8 cellular contexts compared by ENCODE assay signal in genomic region chr19:13588953-13589833, GRCh38.
DNase-seq lines count a peak whose midpoint lies in the region; ATAC-seq and TF ChIP-seq lines count a peak whose summit lies in the region.

No MANE protein-coding gene starts in this region.

- intact Hi-C loops in activated CD8-positive, alpha-beta T cell treated with anti-CD3 and anti-CD28 coated beads for 36 hours (cut with micrococcal nuclease): loop anchor here (2.0 kb wide), 1 partner anchor 312 kb away; no protein-coding TSS in a partner anchor

- peaks cover 4% of the 10 kb centered on the region for H3K27me3 Mint-ChIP-seq in activated CD8-positive, alpha-beta T cell treated with anti-CD3 and anti-CD28 coated beads for 36 hours
- H3K27me3 Mint-ChIP-seq in memory B cell: peaks cover 20% of the 10 kb centered on the region

- peak; percentile 98 for ATAC-seq in activated CD8-positive, alpha-beta T cell treated with anti-CD3 and anti-CD28 coated beads for 36 hours
- ATAC-seq in memory B cell (ENCODE audit: low read depth): peak; percentile 99

- in situ Hi-C loops in GM13977 (cut with MboI; ENCODE audit: low pct_unique_long_range_greater_than_20kb, low sequenced_read_pairs, unreplicated experiment): loop anchor here (25.0 kb wide), 1 partner anchor 473 kb away; the partner anchor contains the start of genes MISP3 and PALM3

- no peak for DNase-seq in AG04449 (ENCODE audit: low read depth, low spot score)
- peak; percentile 83 for DNase-seq in GM13977 (ENCODE audit: low spot score)
- DNase-seq in NCI-H524 treated with DMSO at 0.1 percent for 48 hours (lab: John Stamatoyannopoulos, UW): peak; percentile 20
- peak; percentile 86 for DNase-seq in activated CD8-positive, alpha-beta T cell treated with anti-CD3 and anti-CD28 coated beads for 36 hours
- peak; percentile 73 for DNase-seq in effector CD8-positive, alpha-beta T cell (lab: John Stamatoyannopoulos, UW)
- peak; percentile 85 to 93 for DNase-seq in memory B cell (ENCODE audit: low spot score in 2 of 2)
- DNase-seq in stimulated activated CD8-positive, alpha-beta memory T cell treated with anti-CD3 and anti-CD28 coated beads, Interleukin-15, amount 100 ng/mL, for 4 hours (ENCODE audit: low read depth in 2 of 2): peak; percentile 47 to 64
- no peak for DNase-seq in cortex of kidney (lab: John Stamatoyannopoulos, UW)

- no peak overlapping the region for H3K27ac Mint-ChIP-seq in activated CD8-positive, alpha-beta T cell treated with anti-CD3 and anti-CD28 coated beads for 36 hours
- H3K27ac Mint-ChIP-seq in memory B cell: no peak overlapping the region

- H3K4me3 ChIP-seq in AG04449 (ENCODE audit: low read depth, low read length): no peak overlapping the region; the same call in 1 of the 2 replicates

- H3K4me1 Mint-ChIP-seq in activated CD8-positive, alpha-beta T cell treated with anti-CD3 and anti-CD28 coated beads for 36 hours (ENCODE audit: low read depth): no peaks in the 10 kb centered on the region
- H3K4me1 Mint-ChIP-seq in memory B cell: no peaks in the 10 kb centered on the region

- H3K4me3 Mint-ChIP-seq in activated CD8-positive, alpha-beta T cell treated with anti-CD3 and anti-CD28 coated beads for 36 hours: no peak overlapping the region
- no peak overlapping the region for H3K4me3 Mint-ChIP-seq in memory B cell

- H3K9me3 Mint-ChIP-seq in activated CD8-positive, alpha-beta T cell treated with anti-CD3 and anti-CD28 coated beads for 36 hours: no peaks in the 10 kb centered on the region
- no peaks in the 10 kb centered on the region for H3K9me3 Mint-ChIP-seq in memory B cell

- H3K36me3 Mint-ChIP-seq in activated CD8-positive, alpha-beta T cell treated with anti-CD3 and anti-CD28 coated beads for 36 hours (ENCODE audit: low read depth): no peaks in the 10 kb centered on the region
- no peaks in the 10 kb centered on the region for H3K36me3 Mint-ChIP-seq in memory B cell

- POLR2A ChIA-PET in AG04449 (lab: Yijun Ruan, JAX): no interaction called here
- POLR2A ChIA-PET in activated CD8-positive, alpha-beta T cell treated with anti-CD3 and anti-CD28 coated beads for 36 hours (lab: Charles Lee): interaction anchor here (1.0 kb wide), 2 partner anchors 11 to 312 kb away, joined by 4 read pairs; no protein-coding TSS in a partner anchor

- CTCF ChIA-PET in AG04449 (lab: Yijun Ruan, JAX): interaction anchor here (0.6 to 10.6 kb wide), 63 partner anchors 10 to 624 kb away, joined by 3 to 265 read pairs (median 4); partner anchors contain the start of gene CACNA1A
- CTCF ChIA-PET in activated CD8-positive, alpha-beta T cell treated with anti-CD3 and anti-CD28 coated beads for 36 hours (lab: Charles Lee): interaction anchor here (0.6 to 7.4 kb wide), 30 partner anchors 9 to 527 kb away, joined by 3 to 50 read pairs (median 4); no protein-coding TSS in a partner anchor

- TF ChIP-seq CTCF in AG04449 (IDR thresholded peaks at IDR 0.05; ENCODE audit: insufficient read depth, low read length, missing control alignments) (peak; percentile 99), GM13977 (IDR thresholded peaks at IDR 0.05; ENCODE audit: extremely low read depth, insufficient read depth, missing control alignments) (peak; percentile 96)
- peak; percentile 93 for TF ChIP-seq CTCF in activated CD8-positive, alpha-beta T cell treated with anti-CD3 and anti-CD28 coated beads for 36 hours (IDR thresholded peaks at IDR 0.05)

Comparison
In these comparisons a context has a peak if more than half of its experiments do, and no peak if none do; other contexts are left out.
1. DNase-seq: peak in GM13977 (single experiment), NCI-H524 treated with DMSO at 0.1 percent for 48 hours (single experiment), activated CD8-positive, alpha-beta T cell treated with anti-CD3 and anti-CD28 coated beads for 36 hours (single experiment), effector CD8-positive, alpha-beta T cell (single experiment), memory B cell (2 of 2) and stimulated activated CD8-positive, alpha-beta memory T cell treated with anti-CD3 and anti-CD28 coated beads, Interleukin-15, amount 100 ng/mL, for 4 hours (2 of 2); none in AG04449 (single experiment) and cortex of kidney (single experiment).
2. Peak in every context shown above with its lines, with median percentiles within 50 percentile points of each other: CTCF ChIP-seq.